26 cellular contexts compared by ENCODE assay signal in the genomic region with DNA sequence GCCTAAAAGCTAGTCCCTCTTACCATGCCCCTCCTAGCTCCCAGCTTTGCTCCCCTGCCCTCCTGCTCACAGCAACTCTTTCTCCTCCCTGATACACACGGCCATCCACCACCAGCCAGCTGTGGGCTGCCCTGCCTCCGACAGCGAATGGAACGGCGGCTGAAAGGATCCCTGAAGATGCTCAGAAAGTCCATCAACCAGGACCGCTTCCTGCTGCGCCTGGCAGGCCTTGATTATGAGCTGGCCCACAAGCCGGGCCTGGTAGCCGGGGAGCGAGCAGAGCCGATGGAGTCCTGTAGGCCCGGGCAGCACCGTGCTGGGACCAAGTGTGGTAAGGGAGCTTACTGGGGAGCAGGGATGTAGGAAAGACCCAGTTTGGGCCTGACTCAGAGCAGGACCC.
"Had no signal": no experiment of that assay in that cellular context is flagged by ENCODE, and none has a peak within 500 bp of the region (broad histone marks: within the 10 kb centered on the region; RNA-seq: fewer than 3 reads in every experiment).

No MANE protein-coding gene starts in this region.

- H3K9ac ChIP-seq: neural progenitor cell, parathyroid adenoma had no signal

- H3K36me3 ChIP-seq: neural progenitor cell, ovary, transverse colon, uterus had no signal

- DNase-seq: naive B cell; natural killer cell; occipital lobe; ovary; psoas muscle; right cardiac atrium; stimulated activated CD4-positive, alpha-beta T cell treated with anti-CD3 and anti-CD28 coated beads, Interleukin-15, amount 100 ng/mL, for 24 hours; stimulated activated CD4-positive, alpha-beta T cell treated with anti-CD3 and anti-CD28 coated beads, Interleukin-2, amount 100 ng/mL, for 24 hours; stimulated activated CD4-positive, alpha-beta T cell treated with anti-CD3 and anti-CD28 coated beads, Interleukin-2, amount 100 ng/mL, for 48 hours; stimulated activated CD4-positive, alpha-beta T cell treated with anti-CD3 and anti-CD28 coated beads, Interleukin-4, amount 100 ng/mL, for 24 hours; stimulated activated naive CD4-positive, alpha-beta T cell; stimulated activated naive CD8-positive, alpha-beta T cell treated with anti-CD3 and anti-CD28 coated beads, Interleukin-15, amount 100 ng/mL, for 72 hours; stimulated activated naive CD8-positive, alpha-beta T cell treated with anti-CD3 and anti-CD28 coated beads, Interleukin-15, Interleukin-2, amounts not matched to agents 100 U/mL and 50 U/mL, for 24 hours; substantia nigra; testis; tibial artery; transverse colon; upper lobe of right lung; uterus had no signal

- H3K4me2 ChIP-seq: neural progenitor cell, smooth muscle cell had no signal

- ATAC-seq: natural killer cell; right cardiac atrium; sciatic nerve; stimulated activated memory B cell treated with anti-CD40 and anti-IgM and Interleukin-4, amounts not matched to agents 10 μg/mL and 1 μg/mL and 100 μg/mL, for 72 hours; stimulated activated naive CD8-positive, alpha-beta T cell treated with anti-CD3 and anti-CD28 coated beads, Interleukin-15, amount 100 ng/mL, for 72 hours; stimulated activated naive CD8-positive, alpha-beta T cell treated with anti-CD3 and anti-CD28 coated beads, Interleukin-15, Interleukin-2, amounts not matched to agents 100 U/mL and 50 U/mL, for 24 hours; upper lobe of right lung had no signal

- H3K4me1 ChIP-seq: psoas muscle, suprapubic skin, testis had no signal

- H3K4me3 ChIP-seq: neural progenitor cell, ovary, psoas muscle, skin epidermis, smooth muscle cell, suprapubic skin, testis, tibial artery, transverse colon, upper lobe of right lung, uterus had no signal

- H2AFZ ChIP-seq: neural progenitor cell, parathyroid adenoma had no signal

- H3K27me3 ChIP-seq: neural progenitor cell, ovary, suprapubic skin, testis, tibial artery, transverse colon, upper lobe of right lung, uterus had no signal

- H3K9me3 ChIP-seq: ovary, psoas muscle, suprapubic skin, testis, tibial artery, transverse colon, upper lobe of right lung, uterus had no signal

- H3K27ac ChIP-seq: neural progenitor cell, ovary, parathyroid adenoma, psoas muscle, skin epidermis, suprapubic skin, testis, transverse colon, upper lobe of right lung, uterus had no signal
